In genomic region chr2:238930216-238930615, GRCh38 we compare ENCODE assay signal across 15 cellular contexts.
DNase-seq lines count a peak whose midpoint lies in the region; ATAC-seq and TF ChIP-seq lines count a peak whose summit lies in the region.
"Had no signal": no experiment of that assay in that cellular context is flagged by ENCODE, and none has a peak within 500 bp of the region (broad histone marks: within the 10 kb centered on the region; RNA-seq: fewer than 3 reads in every experiment).

No MANE protein-coding gene starts in this region.

- TF ChIP-seq EP300 in sigmoid colon (IDR thresholded peaks at IDR 0.05): no peak

- H3K4me1 Mint-ChIP-seq in endodermal cell: no peaks in the 10 kb centered on the region

- intact Hi-C loops in left ventricle myocardium inferior (cut with micrococcal nuclease) (no loop called here), heart right ventricle (cut with DNase I) (no loop called here), sigmoid colon (cut with DNase I) (no loop called here)

- no peaks in the 10 kb centered on the region for H3K36me3 Mint-ChIP-seq in endodermal cell (ENCODE audit: low read depth)

- H3K27ac Mint-ChIP-seq in endodermal cell: no peak overlapping the region

- H3K36me3 ChIP-seq in left ventricle myocardium inferior (no peaks in the 10 kb centered on the region), heart right ventricle (no peaks in the 10 kb centered on the region), endodermal cell (ENCODE audit: control insufficient read depth, insufficient read depth, low read length) (no peaks in the 10 kb centered on the region), sigmoid colon (no peaks in the 10 kb centered on the region)

- TF ChIP-seq POLR2A in sigmoid colon (IDR thresholded peaks at IDR 0.05): no peak

- peaks cover 41% of the 10 kb centered on the region for H3K27me3 ChIP-seq in left ventricle myocardium inferior (ENCODE audit: low read depth)
- peaks cover 0 to 26% (median 2%) of the 10 kb centered on the region in 7 donors for H3K27me3 ChIP-seq in heart right ventricle
- H3K27me3 ChIP-seq in endodermal cell (ENCODE audit: control insufficient read depth, insufficient read depth, low read length, poor library complexity, severe bottlenecking): peaks cover 4% of the 10 kb centered on the region
- no peaks in the 10 kb centered on the region for H3K27me3 ChIP-seq in sigmoid colon

- TF ChIP-seq CTCF in left ventricle myocardium inferior (IDR thresholded peaks at IDR 0.05; ENCODE audit: borderline replicate concordance) (no peak), heart right ventricle (IDR thresholded peaks at IDR 0.05) (no peak), endodermal cell (conservative IDR thresholded peaks at IDR 0.05) (no peak), sigmoid colon (IDR thresholded peaks at IDR 0.05) (no peak), omental fat pad (IDR thresholded peaks at IDR 0.05) (no peak), GM20000 (IDR thresholded peaks at IDR 0.05; ENCODE audit: extremely low read depth, missing control alignments) (no peak)

- DNase-seq in left ventricle myocardium inferior: no peak
- DNase-seq in heart right ventricle: no peak
- DNase-seq in endodermal cell: peak; percentile 17
- peak; percentile 28 for DNase-seq in sigmoid colon
- DNase-seq in omental fat pad (ENCODE audit: low spot score): no peak
- no peak for DNase-seq in GM20000 (ENCODE audit: low spot score)
- DNase-seq: DND-41, H7, NCI-H1105 treated with DMSO at 0.1 percent for 48 hours, NCI-H1694 treated with DMSO at 0.1 percent for 48 hours, NCI-H345, NCI-H526 treated with DMSO at 0.1 percent for 48 hours had no signal

- peaks cover 12% of the 10 kb centered on the region for H3K27me3 Mint-ChIP-seq in endodermal cell (ENCODE audit: insufficient read depth)

- 82% methylated on average over 6 of the region's 6 CpGs for WGBS in heart right ventricle, 2 donors
- WGBS in endodermal cell (ENCODE audit: insufficient coverage in 1 of 2, insufficient read length in 1 of 2), 2 experiments: 85 to 88% methylated on average over 3 to 6 of the region's 6 CpGs
- 86 to 88% methylated on average over 6 of the region's 6 CpGs for WGBS in sigmoid colon, 2 donors

- no peaks in the 10 kb centered on the region for H3K9me3 Mint-ChIP-seq in endodermal cell

- ATAC-seq in heart right ventricle (no peak), omental fat pad (ENCODE audit: low FRiP score) (no peak), HG03520 (IDR thresholded peaks at IDR 0.05; ENCODE audit: unreplicated experiment) (no peak)
- ATAC-seq: A549 had no signal

- H3K27ac ChIP-seq in left ventricle myocardium inferior (replicated peaks): peak overlapping the region; percentile 60
- H3K27ac ChIP-seq in heart right ventricle: peak overlapping the region in 2 of 10 donors; percentile 39 to 58
- no peak overlapping the region for H3K27ac ChIP-seq in endodermal cell (ENCODE audit: low read depth, low read length)
- H3K27ac ChIP-seq in sigmoid colon: peak overlapping the region; percentile 39 to 54 (median 44)
- H3K27ac ChIP-seq: A549, C4-2B had no signal

- H3K9ac ChIP-seq in endodermal cell (ENCODE audit: extremely low read depth, low read length, poor library complexity, severe bottlenecking): no peak overlapping the region

- no peak overlapping the region for H3K4me3 Mint-ChIP-seq in endodermal cell

- H3K4me3 ChIP-seq in left ventricle myocardium inferior: no peak overlapping the region
- H3K4me3 ChIP-seq in heart right ventricle: no peak overlapping the region
- no peak overlapping the region for H3K4me3 ChIP-seq in endodermal cell (ENCODE audit: low read length)
- no peak overlapping the region for H3K4me3 ChIP-seq in sigmoid colon
- H3K4me3 ChIP-seq: A549 had no signal

- H3K9me3 ChIP-seq in left ventricle myocardium inferior (replicated peaks): peaks cover 21% of the 10 kb centered on the region
- H3K9me3 ChIP-seq in heart right ventricle: peaks cover 0 to 22% (median 5%) of the 10 kb centered on the region in 11 donors
- peaks cover 3% of the 10 kb centered on the region for H3K9me3 ChIP-seq in endodermal cell (ENCODE audit: control insufficient read depth, low read length)
- peaks cover 0 to 8% (median 0%) of the 10 kb centered on the region in 4 donors for H3K9me3 ChIP-seq in sigmoid colon

- H3K4me1 ChIP-seq in left ventricle myocardium inferior (peaks cover 17% of the 10 kb centered on the region), heart right ventricle (peaks cover 0 to 21% (median 7%) of the 10 kb centered on the region in 9 donors), endodermal cell (ENCODE audit: control insufficient read depth, insufficient read depth, low read length) (no peaks in the 10 kb centered on the region), sigmoid colon (peaks cover 0 to 8% (median 7%) of the 10 kb centered on the region in 4 donors)
- H3K4me1 ChIP-seq: A549 had no signal

Comparison
In these comparisons a context has a peak if more than half of its experiments do, and no peak if none do; other contexts are left out.
1. DNase-seq: peak in endodermal cell (single experiment) and sigmoid colon (single experiment); none in left ventricle myocardium inferior (single experiment), heart right ventricle (0 of 2), omental fat pad (single experiment) and GM20000 (single experiment).